ENCODE assay signal across 10 cellular contexts in the genomic region with DNA sequence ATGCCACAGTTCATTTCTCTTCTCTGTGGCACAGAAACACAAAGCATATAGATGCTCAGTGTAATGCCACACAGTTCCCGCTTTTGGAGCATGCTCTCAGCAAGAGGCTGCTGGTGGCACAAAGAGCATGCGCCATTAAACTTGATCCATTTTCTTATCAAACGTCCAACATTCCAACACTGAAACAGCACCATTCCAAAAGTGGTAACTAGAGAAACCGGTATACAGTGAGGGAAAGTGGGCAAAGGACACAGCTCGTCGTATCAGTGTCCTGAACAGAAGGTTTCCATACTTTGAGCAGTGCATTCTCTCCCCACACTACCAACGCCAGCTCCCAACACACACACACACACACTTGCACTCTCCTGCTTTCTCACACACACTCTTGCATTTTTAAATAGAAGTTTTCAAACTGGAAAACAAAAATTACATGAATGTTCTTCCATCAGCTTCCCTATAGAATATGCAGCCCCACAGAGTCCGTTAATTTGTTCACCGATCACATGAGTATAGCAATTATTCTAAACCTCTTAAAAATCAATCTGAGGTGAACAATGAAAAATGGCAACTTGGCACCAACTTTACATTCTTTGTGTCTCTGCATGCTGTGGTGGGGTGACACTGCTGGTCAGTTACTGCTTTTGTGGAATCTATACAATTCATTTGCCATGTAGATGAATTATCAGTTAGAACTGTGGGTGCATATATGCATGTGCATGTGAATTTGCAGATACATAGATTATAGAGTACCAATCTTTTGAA. TPM values are rescaled to one million over a fixed set of nuclear protein-coding genes. Genes with fewer than 3 reads are reported as not detected.
DNase-seq lines count a peak whose midpoint lies in the region; ATAC-seq and TF ChIP-seq lines count a peak whose summit lies in the region.
"Had no signal": no experiment of that assay in that cellular context is flagged by ENCODE, and none has a peak within 500 bp of the region (broad histone marks: within the 10 kb centered on the region; RNA-seq: fewer than 3 reads in every experiment).

No MANE protein-coding gene starts in this region.

- no peaks in the 10 kb centered on the region for H3K9me3 ChIP-seq in esophagus squamous epithelium
- H3K9me3 ChIP-seq in muscle layer of duodenum (ENCODE audit: control insufficient read depth in 1 of 2, low read length in 2 of 2) = no peaks in the 10 kb centered on the region

- peak overlapping the region in 3 of 4 donors; percentile 81 to 90 (median 88) for H3K4me3 ChIP-seq in esophagus squamous epithelium
- peak overlapping the region; percentile 37 to 88 for H3K4me3 ChIP-seq in muscle layer of duodenum (ENCODE audit: low read depth in 1 of 2, low read length in 2 of 2)

- TF ChIP-seq CTCF in esophagus squamous epithelium (IDR thresholded peaks at IDR 0.05) = no peak

- peaks cover 5% of the 10 kb centered on the region for H3K4me1 Mint-ChIP-seq in activated T-cell treated with anti-CD3 and anti-CD28 coated beads, Interleukin-2, amount 50 U/mL, for 72 hours (ENCODE audit: low read depth)
- peaks cover under 1 to 2% of the 10 kb centered on the region in 2 donors for H3K4me1 Mint-ChIP-seq in natural killer cell treated with Interleukin-12 subunit alpha and Interleukin-12 subunit beta and Interleukin-15 and Interleukin-18, amount 100 ng/mL, for 72 hours (ENCODE audit: low read depth in 2 of 2)
- H3K4me1 Mint-ChIP-seq in activated CD4-positive, alpha-beta T cell treated with anti-CD3 and anti-CD28 coated beads, Interleukin-2, amount 10 ng/mL, durations not matched to agents 7 days and 5 days = peaks cover under 1% of the 10 kb centered on the region

- peaks cover 0 to 6% (median 0%) of the 10 kb centered on the region in 4 donors for H3K27me3 ChIP-seq in esophagus squamous epithelium
- H3K27me3 ChIP-seq in muscle layer of duodenum (ENCODE audit: low read depth, low read length) = no peaks in the 10 kb centered on the region

- POLR2A ChIA-PET in activated CD4-positive, alpha-beta T cell treated with anti-CD3 and anti-CD28 coated beads, Interleukin-2, amount 10 ng/mL, durations not matched to agents 7 days and 5 days (lab: Charles Lee) = no interaction called here

- intact Hi-C loops in Right ventricle myocardium inferior (cut with DNase I) = no loop called here
- intact Hi-C loops in cardiac septum (cut with DNase I) = loop anchor here (5.0 kb wide), 1 partner anchor 206 kb away; no protein-coding TSS in a partner anchor
- intact Hi-C loops in esophagus squamous epithelium (cut with DNase I) = no loop called here

- WGBS in esophagus squamous epithelium, 2 donors = 47 to 55% methylated on average over 8 of the region's 9 CpGs

- H3K36me3 Mint-ChIP-seq in activated T-cell treated with anti-CD3 and anti-CD28 coated beads, Interleukin-2, amount 50 U/mL, for 72 hours (ENCODE audit: insufficient read depth in 2 of 2) = peaks cover 0 to 5% of the 10 kb centered on the region in 2 donors
- no peaks in the 10 kb centered on the region for H3K36me3 Mint-ChIP-seq in natural killer cell treated with Interleukin-12 subunit alpha and Interleukin-12 subunit beta and Interleukin-15 and Interleukin-18, amount 100 ng/mL, for 72 hours
- H3K36me3 Mint-ChIP-seq in activated CD4-positive, alpha-beta T cell treated with anti-CD3 and anti-CD28 coated beads, Interleukin-2, amount 10 ng/mL, durations not matched to agents 7 days and 5 days (ENCODE audit: low read depth) = no peaks in the 10 kb centered on the region

- peak; percentile 91 for ATAC-seq in Right ventricle myocardium inferior
- no peak for ATAC-seq in activated T-cell treated with anti-CD3 and anti-CD28 coated beads, Interleukin-2, amount 50 U/mL, for 72 hours (replicated peaks in 1 of 2)
- no peak for ATAC-seq in natural killer cell treated with Interleukin-12 subunit alpha and Interleukin-12 subunit beta and Interleukin-15 and Interleukin-18, amount 100 ng/mL, for 72 hours

- H3K27ac ChIP-seq in esophagus squamous epithelium = peak overlapping the region in 3 of 4 donors; percentile 8 to 99 (median 99)
- H3K27ac ChIP-seq in muscle layer of duodenum (ENCODE audit: low read length) = peak overlapping the region; percentile 74

- H3K4me3 Mint-ChIP-seq in activated T-cell treated with anti-CD3 and anti-CD28 coated beads, Interleukin-2, amount 50 U/mL, for 72 hours = no peak overlapping the region
- no peak overlapping the region for H3K4me3 Mint-ChIP-seq in natural killer cell treated with Interleukin-12 subunit alpha and Interleukin-12 subunit beta and Interleukin-15 and Interleukin-18, amount 100 ng/mL, for 72 hours
- no peak overlapping the region for H3K4me3 Mint-ChIP-seq in activated CD4-positive, alpha-beta T cell treated with anti-CD3 and anti-CD28 coated beads, Interleukin-2, amount 10 ng/mL, durations not matched to agents 7 days and 5 days

- CTCF ChIA-PET in activated CD4-positive, alpha-beta T cell treated with anti-CD3 and anti-CD28 coated beads, Interleukin-2, amount 10 ng/mL, durations not matched to agents 7 days and 5 days (lab: Charles Lee) = no interaction called here

- no peak overlapping the region for H3K27ac Mint-ChIP-seq in activated T-cell treated with anti-CD3 and anti-CD28 coated beads, Interleukin-2, amount 50 U/mL, for 72 hours
- no peak overlapping the region for H3K27ac Mint-ChIP-seq in natural killer cell treated with Interleukin-12 subunit alpha and Interleukin-12 subunit beta and Interleukin-15 and Interleukin-18, amount 100 ng/mL, for 72 hours
- H3K27ac Mint-ChIP-seq in activated CD4-positive, alpha-beta T cell treated with anti-CD3 and anti-CD28 coated beads, Interleukin-2, amount 10 ng/mL, durations not matched to agents 7 days and 5 days = no peak overlapping the region

- H3K4me1 ChIP-seq in esophagus squamous epithelium = peaks cover 12 to 66% (median 15%) of the 10 kb centered on the region in 3 donors
- H3K4me1 ChIP-seq in muscle layer of duodenum (ENCODE audit: control insufficient read depth in 1 of 2, insufficient read depth in 2 of 2, low read length in 2 of 2) = peaks cover 12 to 37% of the 10 kb centered on the region in 2 donors

- peaks cover 61% of the 10 kb centered on the region for H3K27me3 Mint-ChIP-seq in activated T-cell treated with anti-CD3 and anti-CD28 coated beads, Interleukin-2, amount 50 U/mL, for 72 hours (ENCODE audit: low read depth)
- H3K27me3 Mint-ChIP-seq in natural killer cell treated with Interleukin-12 subunit alpha and Interleukin-12 subunit beta and Interleukin-15 and Interleukin-18, amount 100 ng/mL, for 72 hours = peaks cover 22 to 59% of the 10 kb centered on the region in 2 donors
- H3K27me3 Mint-ChIP-seq in activated CD4-positive, alpha-beta T cell treated with anti-CD3 and anti-CD28 coated beads, Interleukin-2, amount 10 ng/mL, durations not matched to agents 7 days and 5 days = peaks cover 52% of the 10 kb centered on the region

- peaks cover 0 to 22% (median 0%) of the 10 kb centered on the region in 3 donors for H3K36me3 ChIP-seq in esophagus squamous epithelium
- H3K36me3 ChIP-seq in muscle layer of duodenum (ENCODE audit: control insufficient read depth in 1 of 2, insufficient read depth in 2 of 2, low read length in 2 of 2) = peaks cover 0 to 7% of the 10 kb centered on the region in 2 donors

- TF ChIP-seq POLR2A in esophagus squamous epithelium (IDR thresholded peaks at IDR 0.05) = no peak

- DNase-seq in Right ventricle myocardium inferior (ENCODE audit: missing footprints) = no peak
- no peak for DNase-seq in cardiac septum (ENCODE audit: low spot score)
- no peak for DNase-seq in esophagus squamous epithelium (lab: John Stamatoyannopoulos, UW)
- DNase-seq in activated T-cell treated with anti-CD3 and anti-CD28 coated beads, Interleukin-2, amount 50 U/mL, for 72 hours = no peak
- DNase-seq in natural killer cell treated with Interleukin-12 subunit alpha and Interleukin-12 subunit beta and Interleukin-15 and Interleukin-18, amount 100 ng/mL, for 72 hours (ENCODE audit: low spot score) = no peak
- DNase-seq in activated CD4-positive, alpha-beta T cell treated with anti-CD3 and anti-CD28 coated beads, Interleukin-2, amount 10 ng/mL, durations not matched to agents 7 days and 5 days = no peak
- no peak for DNase-seq in NCI-H1417 (lab: John Stamatoyannopoulos, UW)
- DNase-seq: activated CD8-positive, alpha-beta memory T cell treated with anti-CD3 and anti-CD28 coated beads, Interleukin-2, amount 50 U/mL, for 48 hours; NCI-H1417 treated with DMSO at 0.1 percent for 48 hours had no signal

- no peaks in the 10 kb centered on the region for H3K9me3 Mint-ChIP-seq in activated T-cell treated with anti-CD3 and anti-CD28 coated beads, Interleukin-2, amount 50 U/mL, for 72 hours
- peaks cover 3% of the 10 kb centered on the region for H3K9me3 Mint-ChIP-seq in natural killer cell treated with Interleukin-12 subunit alpha and Interleukin-12 subunit beta and Interleukin-15 and Interleukin-18, amount 100 ng/mL, for 72 hours
- H3K9me3 Mint-ChIP-seq in activated CD4-positive, alpha-beta T cell treated with anti-CD3 and anti-CD28 coated beads, Interleukin-2, amount 10 ng/mL, durations not matched to agents 7 days and 5 days = no peaks in the 10 kb centered on the region

RNA-seq across cellular contexts. Expression of gene NFIB, which starts 5.8 kb away (rescaled TPM):
- 116 TPM for total RNA-seq in Right ventricle myocardium inferior
- 129 TPM for total RNA-seq in cardiac septum
- total RNA-seq in esophagus squamous epithelium = 10 to 100 TPM; 16.8 to 38.1 (median 23.0) TPM
- not detected for total RNA-seq in activated T-cell treated with anti-CD3 and anti-CD28 coated beads, Interleukin-2, amount 50 U/mL, for 72 hours
- total RNA-seq in natural killer cell treated with Interleukin-12 subunit alpha and Interleukin-12 subunit beta and Interleukin-15 and Interleukin-18, amount 100 ng/mL, for 72 hours = not detected
- not detected for total RNA-seq in activated CD4-positive, alpha-beta T cell treated with anti-CD3 and anti-CD28 coated beads, Interleukin-2, amount 10 ng/mL, durations not matched to agents 7 days and 5 days

Comparison
In these comparisons a context has a peak if more than half of its experiments do, and no peak if none do; other contexts are left out.
1. RNA of gene NFIB, which starts 5.8 kb away (total RNA-seq): 129 TPM in cardiac septum (single experiment), 116 TPM in Right ventricle myocardium inferior (single experiment) and 16.8 to 38.1 TPM in esophagus squamous epithelium; not detected in activated T-cell treated with anti-CD3 and anti-CD28 coated beads, Interleukin-2, amount 50 U/mL, for 72 hours, not detected in activated CD4-positive, alpha-beta T cell treated with anti-CD3 and anti-CD28 coated beads, Interleukin-2, amount 10 ng/mL, durations not matched to agents 7 days and 5 days and not detected in natural killer cell treated with Interleukin-12 subunit alpha and Interleukin-12 subunit beta and Interleukin-15 and Interleukin-18, amount 100 ng/mL, for 72 hours; every median in the first group is over 10 times any median in the second.